Comparison of ENCODE assay signal across 1 cellular context in the genomic region with DNA sequence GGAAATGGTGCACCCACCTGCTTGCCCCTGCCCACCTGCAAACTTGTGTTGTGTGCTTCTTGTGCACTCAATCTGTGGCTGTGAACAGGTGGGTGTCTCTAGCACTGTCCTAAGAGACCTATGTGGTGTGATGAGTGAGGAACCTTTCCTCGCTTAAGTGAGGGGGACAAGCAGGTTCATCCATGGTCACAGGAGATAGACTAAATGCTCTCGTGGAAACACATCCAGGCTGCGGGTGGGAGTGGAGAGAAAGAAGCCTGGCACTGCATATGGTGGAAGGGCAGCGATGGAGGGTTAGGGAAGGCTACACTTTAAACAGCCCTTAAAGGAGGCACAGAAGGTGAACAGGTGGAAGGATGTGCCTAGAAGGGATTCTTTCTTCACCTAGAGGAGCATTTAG.
TF ChIP-seq lines count a peak whose summit lies in the region.

No MANE protein-coding gene starts in this region.

TF ChIP-seq in IMR-90, 13 proteins besides CTCF, POLR2A, EP300 and RAD21 (continued from another document):
- TF ChIP-seq CHD1 (IDR thresholded peaks at IDR 0.05; ENCODE audit: low read depth, low read length) (no peak), MXI1 (IDR thresholded peaks at IDR 0.05; ENCODE audit: borderline replicate concordance, low read depth, low read length) (no peak), RFX5 (IDR thresholded peaks at IDR 0.05; ENCODE audit: low read depth, low read length) (no peak), MAFK (IDR thresholded peaks at IDR 0.05; ENCODE audit: low read depth, low read length) (no peak), FOS (IDR thresholded peaks at IDR 0.05; ENCODE audit: low read depth, low read length) (no peak), CEBPB (IDR thresholded peaks at IDR 0.05; ENCODE audit: low read depth, low read length) (no peak)
- TF ChIP-seq, protein P1, sequence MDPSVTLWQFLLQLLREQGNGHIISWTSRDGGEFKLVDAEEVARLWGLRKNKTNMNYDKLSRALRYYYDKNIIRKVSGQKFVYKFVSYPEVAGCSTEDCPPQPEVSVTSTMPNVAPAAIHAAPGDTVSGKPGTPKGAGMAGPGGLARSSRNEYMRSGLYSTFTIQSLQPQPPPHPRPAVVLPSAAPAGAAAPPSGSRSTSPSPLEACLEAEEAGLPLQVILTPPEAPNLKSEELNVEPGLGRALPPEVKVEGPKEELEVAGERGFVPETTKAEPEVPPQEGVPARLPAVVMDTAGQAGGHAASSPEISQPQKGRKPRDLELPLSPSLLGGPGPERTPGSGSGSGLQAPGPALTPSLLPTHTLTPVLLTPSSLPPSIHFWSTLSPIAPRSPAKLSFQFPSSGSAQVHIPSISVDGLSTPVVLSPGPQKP (IDR thresholded peaks at IDR 0.05; ENCODE audit: borderline replicate concordance, low read depth, low read length) = no peak
- TF ChIP-seq, protein P2, sequence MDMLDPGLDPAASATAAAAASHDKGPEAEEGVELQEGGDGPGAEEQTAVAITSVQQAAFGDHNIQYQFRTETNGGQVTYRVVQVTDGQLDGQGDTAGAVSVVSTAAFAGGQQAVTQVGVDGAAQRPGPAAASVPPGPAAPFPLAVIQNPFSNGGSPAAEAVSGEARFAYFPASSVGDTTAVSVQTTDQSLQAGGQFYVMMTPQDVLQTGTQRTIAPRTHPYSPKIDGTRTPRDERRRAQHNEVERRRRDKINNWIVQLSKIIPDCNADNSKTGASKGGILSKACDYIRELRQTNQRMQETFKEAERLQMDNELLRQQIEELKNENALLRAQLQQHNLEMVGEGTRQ (IDR thresholded peaks at IDR 0.05; ENCODE audit: low read depth, low read length) = no peak
